25 cellular contexts compared by ENCODE assay signal in genomic region chr11:108472681-108473080, GRCh38. TPM values are rescaled to one million over a fixed set of nuclear protein-coding genes. Genes with fewer than 3 reads are reported as not detected.
"Had no signal": no experiment of that assay in that cellular context is flagged by ENCODE, and none has a peak within 500 bp of the region (broad histone marks: within the 10 kb centered on the region; RNA-seq: fewer than 3 reads in every experiment).

No MANE protein-coding gene starts in this region.

- H3K4me3 ChIP-seq: K562, SJCRH30 had no signal

- H3K4me1 ChIP-seq: SJCRH30 had no signal

- H3K9me3 ChIP-seq: SJCRH30 had no signal

- DNase-seq: Kasumi-1; MM.1S; NCI-H1092 treated with DMSO at 0.1 percent for 48 hours; NCI-H1436; NCI-H187; NCI-H2029; NCI-H2081 treated with DMSO at 0.1 percent for 48 hours; NCI-H2171; NCI-H226; NCI-H446; NCI-H510A; NCI-H524 treated with DMSO at 0.1 percent for 48 hours; NCI-H69; NCI-H774; NK-92 treated with Interleukin-12 subunit alpha and Interleukin-12 subunit beta, amount 100 ng/mL, for 24 hours; PC-3; SHP77 treated with DMSO at 0.1 percent for 48 hours; SJCRH30 had no signal

- H3K9ac ChIP-seq: KMS-11 had no signal

- H3K4me2 ChIP-seq: KMS-11 had no signal

- H3K27me3 ChIP-seq: SJCRH30 had no signal

- ATAC-seq: K562, Panc1, PC-3, Right ventricle myocardium inferior, SK-N-SH treated with all-trans-retinoic acid at 6 μM for 48 hours had no signal

- H3K27ac ChIP-seq: KMS-11, SJCRH30 had no signal

RNA-seq across cellular contexts. Expression of gene C11orf65, which starts 5.4 kb away (rescaled TPM):
- total RNA-seq: HT1080 had no signal

RNA-seq across cellular contexts. Expression of gene POGLUT3, which starts 25.5 kb away (rescaled TPM):
- total RNA-seq: OCI-LY7 had no signal
